Comparison of ENCODE assay signal across 1 cellular context in genomic region chr6:109381747-109382575, GRCh38.
TF ChIP-seq lines count a peak whose summit lies in the region.

TSS of gene CD164 (minus strand) at chr6:109382467. CDS start at chr6:109382378, 89 bp downstream.

TF ChIP-seq in K562, 482 proteins besides CTCF, POLR2A, EP300 and RAD21 (continued from another document and continues in another):
- TF ChIP-seq TCF15 (CRISPR knock-in tag; IDR thresholded peaks at IDR 0.05) (no peak), HNRNPL (IDR thresholded peaks at IDR 0.05; ENCODE audit: low read depth, low read length) (peak; percentile 26; the same call in 1 of the 2 replicates), ETV1 (tag; conservative IDR thresholded peaks at IDR 0.05; ENCODE audit: low read depth) (no peak), ZSCAN32 (CRISPR knock-in tag; IDR thresholded peaks at IDR 0.05) (0 out of 2 replicates have a peak, but pooled peaks have one; percentile 50), NUFIP1 (IDR thresholded peaks at IDR 0.05; ENCODE audit: partially characterized antibody) (no peak), RFX5 (IDR thresholded peaks at IDR 0.05; ENCODE audit: low read depth, low read length) (no peak), GATAD2A (IDR thresholded peaks at IDR 0.05) (no peak), HLTF (IDR thresholded peaks at IDR 0.05) (peak; percentile 86; the same call in 1 of the 2 replicates), KLF1 (tag; IDR thresholded peaks at IDR 0.05) (no peak), SUPT5H (IDR thresholded peaks at IDR 0.05) (peak; percentile 97), SIN3B (IDR thresholded peaks at IDR 0.05; ENCODE audit: low read depth) (no peak), MAFG (tag; conservative IDR thresholded peaks at IDR 0.05) (no peak), U2AF1 (optimal IDR thresholded peaks at IDR 0.05; ENCODE audit: low read depth, low read length) (no peak), KDM1A (IDR thresholded peaks at IDR 0.05) (no peak), PRDM10 (IDR thresholded peaks at IDR 0.05; ENCODE audit: partially characterized antibody) (no peak), SOX6 (IDR thresholded peaks at IDR 0.05) (peak; percentile 57), ZFP30 (CRISPR knock-in tag; IDR thresholded peaks at IDR 0.05; ENCODE audit: borderline replicate concordance) (no peak), SMARCA5 (IDR thresholded peaks at IDR 0.05) (no peak), MXI1 (IDR thresholded peaks at IDR 0.05; ENCODE audit: low read depth, low read length) (peak; percentile 25; the same call in 1 of the 2 replicates), IFI16 (CRISPR knock-in tag; IDR thresholded peaks at IDR 0.05) (no peak), NFRKB (IDR thresholded peaks at IDR 0.05; ENCODE audit: low read depth) (peak; percentile 30; the same call in 1 of the 2 replicates), FOXP1 (CRISPR knock-in tag; IDR thresholded peaks at IDR 0.05) (no peak; the same call in 1 of the 2 replicates), NCOA4 (IDR thresholded peaks at IDR 0.05; ENCODE audit: partially characterized antibody) (no peak), SMARCC2 (IDR thresholded peaks at IDR 0.05; ENCODE audit: low read depth) (no peak; the same call in 1 of the 2 replicates), CHD2 (IDR thresholded peaks at IDR 0.05; ENCODE audit: low read depth, low read length) (peak; percentile 52; the same call in 1 of the 2 replicates), ZBTB40 (IDR thresholded peaks at IDR 0.05) (no peak), ZBTB40 (CRISPR knock-in tag; IDR thresholded peaks at IDR 0.05) (0 out of 2 replicates have a peak, but pooled peaks have one; percentile 16), ZNF766 (CRISPR knock-in tag; conservative IDR thresholded peaks at IDR 0.05) (no peak), CCNT2 (IDR thresholded peaks at IDR 0.05; ENCODE audit: borderline replicate concordance, extremely low read depth, insufficient read length, low read depth, low read length) (peak; percentile 60), ZNF431 (CRISPR knock-in tag; IDR thresholded peaks at IDR 0.05) (peak; percentile 46; the same call in 1 of the 2 replicates), HNRNPH1 (optimal IDR thresholded peaks at IDR 0.05; ENCODE audit: low read depth, low read length) (no peak)
- TF ChIP-seq, protein P1, sequence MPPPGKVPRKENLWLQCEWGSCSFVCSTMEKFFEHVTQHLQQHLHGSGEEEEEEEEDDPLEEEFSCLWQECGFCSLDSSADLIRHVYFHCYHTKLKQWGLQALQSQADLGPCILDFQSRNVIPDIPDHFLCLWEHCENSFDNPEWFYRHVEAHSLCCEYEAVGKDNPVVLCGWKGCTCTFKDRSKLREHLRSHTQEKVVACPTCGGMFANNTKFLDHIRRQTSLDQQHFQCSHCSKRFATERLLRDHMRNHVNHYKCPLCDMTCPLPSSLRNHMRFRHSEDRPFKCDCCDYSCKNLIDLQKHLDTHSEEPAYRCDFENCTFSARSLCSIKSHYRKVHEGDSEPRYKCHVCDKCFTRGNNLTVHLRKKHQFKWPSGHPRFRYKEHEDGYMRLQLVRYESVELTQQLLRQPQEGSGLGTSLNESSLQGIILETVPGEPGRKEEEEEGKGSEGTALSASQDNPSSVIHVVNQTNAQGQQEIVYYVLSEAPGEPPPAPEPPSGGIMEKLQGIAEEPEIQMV (tag; conservative IDR thresholded peaks at IDR 0.05; ENCODE audit: low read depth): no peak
- TF ChIP-seq, protein P2, sequence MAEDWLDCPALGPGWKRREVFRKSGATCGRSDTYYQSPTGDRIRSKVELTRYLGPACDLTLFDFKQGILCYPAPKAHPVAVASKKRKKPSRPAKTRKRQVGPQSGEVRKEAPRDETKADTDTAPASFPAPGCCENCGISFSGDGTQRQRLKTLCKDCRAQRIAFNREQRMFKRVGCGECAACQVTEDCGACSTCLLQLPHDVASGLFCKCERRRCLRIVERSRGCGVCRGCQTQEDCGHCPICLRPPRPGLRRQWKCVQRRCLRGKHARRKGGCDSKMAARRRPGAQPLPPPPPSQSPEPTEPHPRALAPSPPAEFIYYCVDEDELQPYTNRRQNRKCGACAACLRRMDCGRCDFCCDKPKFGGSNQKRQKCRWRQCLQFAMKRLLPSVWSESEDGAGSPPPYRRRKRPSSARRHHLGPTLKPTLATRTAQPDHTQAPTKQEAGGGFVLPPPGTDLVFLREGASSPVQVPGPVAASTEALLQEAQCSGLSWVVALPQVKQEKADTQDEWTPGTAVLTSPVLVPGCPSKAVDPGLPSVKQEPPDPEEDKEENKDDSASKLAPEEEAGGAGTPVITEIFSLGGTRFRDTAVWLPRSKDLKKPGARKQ (CRISPR knock-in tag; IDR thresholded peaks at IDR 0.05): no peak
- TF ChIP-seq, protein P3, sequence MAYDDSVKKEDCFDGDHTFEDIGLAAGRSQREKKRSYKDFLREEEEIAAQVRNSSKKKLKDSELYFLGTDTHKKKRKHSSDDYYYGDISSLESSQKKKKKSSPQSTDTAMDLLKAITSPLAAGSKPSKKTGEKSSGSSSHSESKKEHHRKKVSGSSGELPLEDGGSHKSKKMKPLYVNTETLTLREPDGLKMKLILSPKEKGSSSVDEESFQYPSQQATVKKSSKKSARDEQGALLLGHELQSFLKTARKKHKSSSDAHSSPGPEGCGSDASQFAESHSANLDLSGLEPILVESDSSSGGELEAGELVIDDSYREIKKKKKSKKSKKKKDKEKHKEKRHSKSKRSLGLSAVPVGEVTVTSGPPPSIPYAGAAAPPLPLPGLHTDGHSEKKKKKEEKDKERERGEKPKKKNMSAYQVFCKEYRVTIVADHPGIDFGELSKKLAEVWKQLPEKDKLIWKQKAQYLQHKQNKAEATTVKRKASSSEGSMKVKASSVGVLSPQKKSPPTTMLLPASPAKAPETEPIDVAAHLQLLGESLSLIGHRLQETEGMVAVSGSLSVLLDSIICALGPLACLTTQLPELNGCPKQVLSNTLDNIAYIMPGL (CRISPR knock-in tag; IDR thresholded peaks at IDR 0.05): no peak
- TF ChIP-seq, protein P4, sequence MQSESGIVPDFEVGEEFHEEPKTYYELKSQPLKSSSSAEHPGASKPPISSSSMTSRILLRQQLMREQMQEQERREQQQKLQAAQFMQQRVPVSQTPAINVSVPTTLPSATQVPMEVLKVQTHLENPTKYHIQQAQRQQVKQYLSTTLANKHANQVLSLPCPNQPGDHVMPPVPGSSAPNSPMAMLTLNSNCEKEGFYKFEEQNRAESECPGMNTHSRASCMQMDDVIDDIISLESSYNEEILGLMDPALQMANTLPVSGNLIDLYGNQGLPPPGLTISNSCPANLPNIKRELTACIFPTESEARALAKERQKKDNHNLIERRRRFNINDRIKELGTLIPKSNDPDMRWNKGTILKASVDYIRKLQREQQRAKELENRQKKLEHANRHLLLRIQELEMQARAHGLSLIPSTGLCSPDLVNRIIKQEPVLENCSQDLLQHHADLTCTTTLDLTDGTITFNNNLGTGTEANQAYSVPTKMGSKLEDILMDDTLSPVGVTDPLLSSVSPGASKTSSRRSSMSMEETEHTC (IDR thresholded peaks at IDR 0.05): peak; percentile 45; the same call in 1 of the 2 replicates
- TF ChIP-seq, protein P5, sequence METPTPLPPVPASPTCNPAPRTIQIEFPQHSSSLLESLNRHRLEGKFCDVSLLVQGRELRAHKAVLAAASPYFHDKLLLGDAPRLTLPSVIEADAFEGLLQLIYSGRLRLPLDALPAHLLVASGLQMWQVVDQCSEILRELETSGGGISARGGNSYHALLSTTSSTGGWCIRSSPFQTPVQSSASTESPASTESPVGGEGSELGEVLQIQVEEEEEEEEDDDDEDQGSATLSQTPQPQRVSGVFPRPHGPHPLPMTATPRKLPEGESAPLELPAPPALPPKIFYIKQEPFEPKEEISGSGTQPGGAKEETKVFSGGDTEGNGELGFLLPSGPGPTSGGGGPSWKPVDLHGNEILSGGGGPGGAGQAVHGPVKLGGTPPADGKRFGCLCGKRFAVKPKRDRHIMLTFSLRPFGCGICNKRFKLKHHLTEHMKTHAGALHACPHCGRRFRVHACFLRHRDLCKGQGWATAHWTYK (CRISPR knock-in tag; IDR thresholded peaks at IDR 0.05): 0 out of 2 replicates have a peak, but pooled peaks have one; percentile 13
- TF ChIP-seq, protein P6, sequence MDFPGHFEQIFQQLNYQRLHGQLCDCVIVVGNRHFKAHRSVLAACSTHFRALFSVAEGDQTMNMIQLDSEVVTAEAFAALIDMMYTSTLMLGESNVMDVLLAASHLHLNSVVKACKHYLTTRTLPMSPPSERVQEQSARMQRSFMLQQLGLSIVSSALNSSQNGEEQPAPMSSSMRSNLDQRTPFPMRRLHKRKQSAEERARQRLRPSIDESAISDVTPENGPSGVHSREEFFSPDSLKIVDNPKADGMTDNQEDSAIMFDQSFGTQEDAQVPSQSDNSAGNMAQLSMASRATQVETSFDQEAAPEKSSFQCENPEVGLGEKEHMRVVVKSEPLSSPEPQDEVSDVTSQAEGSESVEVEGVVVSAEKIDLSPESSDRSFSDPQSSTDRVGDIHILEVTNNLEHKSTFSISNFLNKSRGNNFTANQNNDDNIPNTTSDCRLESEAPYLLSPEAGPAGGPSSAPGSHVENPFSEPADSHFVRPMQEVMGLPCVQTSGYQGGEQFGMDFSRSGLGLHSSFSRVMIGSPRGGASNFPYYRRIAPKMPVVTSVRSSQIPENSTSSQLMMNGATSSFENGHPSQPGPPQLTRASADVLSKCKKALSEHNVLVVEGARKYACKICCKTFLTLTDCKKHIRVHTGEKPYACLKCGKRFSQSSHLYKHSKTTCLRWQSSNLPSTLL (IDR thresholded peaks at IDR 0.05): no peak
